Comparison of ENCODE assay signal across 1 cellular context in genomic region chr5:1749346-1750124, GRCh38.
TF ChIP-seq lines count a peak whose summit lies in the region.

No MANE protein-coding gene starts in this region.

TF ChIP-seq in WTC11, 78 proteins besides CTCF, POLR2A, EP300 and RAD21 (continued from another document):
- no peak for TF ChIP-seq ATF6 (CRISPR knock-in tag; IDR thresholded peaks at IDR 0.05)
- TF ChIP-seq IRF1 (CRISPR knock-in tag; IDR thresholded peaks at IDR 0.05), result no peak
- no peak for TF ChIP-seq PRDM15 (CRISPR knock-in tag; IDR thresholded peaks at IDR 0.05)
- TF ChIP-seq MLX (CRISPR knock-in tag; IDR thresholded peaks at IDR 0.05), result no peak
- no peak for TF ChIP-seq MAX (CRISPR knock-in tag; IDR thresholded peaks at IDR 0.05)
- TF ChIP-seq NR1H2 (CRISPR knock-in tag; IDR thresholded peaks at IDR 0.05), result no peak
